ENCODE assay signal across 14 cellular contexts in genomic region chr20:47406849-47407682, GRCh38.
"Had no signal": no experiment of that assay in that cellular context is flagged by ENCODE, and none has a peak within 500 bp of the region (broad histone marks: within the 10 kb centered on the region; RNA-seq: fewer than 3 reads in every experiment).

No MANE protein-coding gene starts in this region.

- H3K4me3 ChIP-seq: left ventricle myocardium inferior, skin epidermis, transverse colon had no signal

- DNase-seq: activated CD4-positive, alpha-beta T cell treated with anti-CD3 and anti-CD28 coated beads, Interleukin-2, amount 10 ng/mL, durations not matched to agents 24 days and 14 days; activated CD8-positive, alpha-beta memory T cell treated with anti-CD3 and anti-CD28 coated beads for 24 hours; activated naive CD4-positive, alpha-beta T cell treated with anti-CD3 and anti-CD28 coated beads for 36 hours; central memory CD4-positive, alpha-beta T cell; cortex of kidney; effector CD8-positive, alpha-beta T cell; kidney; left ventricle myocardium inferior; mesenchymal stem cell; nephron progenitor cell; T-helper 1 cell; transverse colon had no signal

- H3K9me3 ChIP-seq: left ventricle myocardium inferior, transverse colon had no signal

- H3K9ac ChIP-seq: parathyroid adenoma had no signal

- H3K4me1 ChIP-seq: parathyroid adenoma, transverse colon had no signal

- H3K36me3 ChIP-seq: left ventricle myocardium inferior, transverse colon had no signal

- H3K27ac ChIP-seq: left ventricle myocardium inferior, parathyroid adenoma, skin epidermis, transverse colon had no signal

- H3K79me2 ChIP-seq: parathyroid adenoma had no signal

- H2AFZ ChIP-seq: parathyroid adenoma had no signal

- H3K27me3 ChIP-seq: transverse colon had no signal

- FAIRE-seq: kidney had no signal
